22 cellular contexts compared by ENCODE assay signal in genomic region chr10:51251110-51251509, GRCh38.
"Had no signal": no experiment of that assay in that cellular context is flagged by ENCODE, and none has a peak within 500 bp of the region (broad histone marks: within the 10 kb centered on the region; RNA-seq: fewer than 3 reads in every experiment).

No MANE protein-coding gene starts in this region.

- DNase-seq: activated CD4-positive, alpha-beta memory T cell treated with anti-CD3 and anti-CD28 coated beads, Interleukin-2, amount 10 ng/mL, durations not matched to agents 7 days and 5 days; activated CD4-positive, alpha-beta T cell treated with anti-CD3 and anti-CD28 coated beads for 48 hours; activated CD4-positive, CD25-positive, alpha-beta regulatory T cell; activated CD8-positive, alpha-beta memory T cell treated with anti-CD3 and anti-CD28 coated beads, Interleukin-2, amount 10 ng/mL, durations not matched to agents 7 days and 5 days; activated naive CD4-positive, alpha-beta T cell treated with anti-CD3 and anti-CD28 coated beads for 36 hours; activated naive CD8-positive, alpha-beta T cell treated with anti-CD3 and anti-CD28 coated beads, Interleukin-2, amount 50 U/mL, for 24 hours; anterior cingulate cortex; cerebellar nuclear complex; cortex of kidney; effector CD4-positive, alpha-beta T cell; hippocampal formation; left colon; stimulated activated CD4-positive, alpha-beta T cell treated with anti-CD3 and anti-CD28 coated beads, Interleukin-12 subunit alpha, Interleukin-12 subunit beta, amount 100 ng/mL, for 4 hours; stimulated activated CD4-positive, alpha-beta T cell treated with anti-CD3 and anti-CD28 coated beads, Interleukin-1b, Interleukin-23, amount 100 ng/mL, for 48 hours; stimulated activated CD8-positive, alpha-beta memory T cell treated with anti-CD3 and anti-CD28 coated beads, Interleukin-4, amount 100 ng/mL, for 48 hours; stimulated activated naive CD4-positive, alpha-beta T cell treated with Interleukin-2 at 50 U/mL for 16 hours; thyroid gland had no signal

- H3K36me3 ChIP-seq: esophagus muscularis mucosa, right atrium auricular region, thyroid gland had no signal

- H3K4me3 ChIP-seq: esophagus muscularis mucosa, lung, right atrium auricular region, thyroid gland had no signal

- H3K27me3 ChIP-seq: esophagus muscularis mucosa, right atrium auricular region, thyroid gland had no signal

- H3K9me3 ChIP-seq: esophagus muscularis mucosa, right atrium auricular region, thyroid gland had no signal

- H3K27ac ChIP-seq: esophagus muscularis mucosa, thyroid gland had no signal

- FAIRE-seq: bronchial epithelial cell, islet of Langerhans had no signal

- ATAC-seq: activated CD8-positive, alpha-beta memory T cell treated with anti-CD3 and anti-CD28 coated beads, Interleukin-2, amount 10 ng/mL, durations not matched to agents 7 days and 5 days; activated naive CD8-positive, alpha-beta T cell treated with anti-CD3 and anti-CD28 coated beads, Interleukin-2, amount 50 U/mL, for 24 hours; left colon had no signal
